Comparison of ENCODE assay signal across 23 cellular contexts in the genomic region with DNA sequence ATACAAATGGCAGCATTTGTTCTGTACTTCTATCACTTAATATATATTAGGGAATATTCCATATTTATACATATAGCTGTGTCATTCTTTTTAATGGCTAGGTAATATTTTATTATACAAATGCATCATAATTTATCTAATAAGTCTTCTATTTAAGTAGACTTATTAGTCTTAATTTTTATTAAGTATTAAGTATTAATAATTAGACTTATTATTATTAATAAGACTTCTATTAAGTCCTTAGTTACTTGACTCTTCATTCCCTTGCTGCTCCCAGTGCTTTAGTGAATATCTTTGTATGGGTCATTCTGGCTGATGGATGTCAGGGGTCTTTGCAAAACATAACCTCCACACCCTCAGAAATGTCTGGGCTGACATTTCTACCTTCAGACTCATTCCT. TPM values are rescaled to one million over a fixed set of nuclear protein-coding genes. Genes with fewer than 3 reads are reported as not detected.
DNase-seq lines count a peak whose midpoint lies in the region; ATAC-seq, FAIRE-seq and TF ChIP-seq lines count a peak whose summit lies in the region.
"Had no signal": no experiment of that assay in that cellular context is flagged by ENCODE, and none has a peak within 500 bp of the region (broad histone marks: within the 10 kb centered on the region; RNA-seq: fewer than 3 reads in every experiment).

No MANE protein-coding gene starts in this region.

- H3K9me3 ChIP-seq in K562 (replicated peaks; ENCODE audit: control insufficient read depth, insufficient read depth, low read depth, low read length) (no peaks in the 10 kb centered on the region), osteoblast (ENCODE audit: low read depth, low read length) (no peaks in the 10 kb centered on the region)
- H3K9me3 ChIP-seq: BE2C, BLaER1 had no signal

- H3K9me1 ChIP-seq in K562 (ENCODE audit: control insufficient read depth, insufficient read depth, low read length): no peaks in the 10 kb centered on the region

- TF ChIP-seq EP300 in K562 (IDR thresholded peaks at IDR 0.05; ENCODE audit: low read length): no peak

- H2AFZ ChIP-seq in K562 (ENCODE audit: low read depth, low read length): no peak overlapping the region
- H2AFZ ChIP-seq in osteoblast (ENCODE audit: low read length): no peak overlapping the region

- H3K4me1 ChIP-seq in K562 (replicated peaks in 1 of 2; ENCODE audit: control insufficient read depth in 2 of 2, insufficient read depth in 2 of 2, low read length in 2 of 2) (peaks cover 24 to 28% of the 10 kb centered on the region in 2 experiments), osteoblast (ENCODE audit: insufficient read depth, low read length) (no peaks in the 10 kb centered on the region)
- H3K4me1 ChIP-seq: BE2C had no signal

- POLR2A ChIA-PET in K562 (lab: Yijun Ruan, JAX): interaction anchor here (0.7 kb wide), 1 partner anchor 27 kb away, joined by 5 read pairs; no protein-coding TSS in a partner anchor

- H3K9ac ChIP-seq in K562 (ENCODE audit: insufficient read depth in 1 of 2, low read depth in 2 of 2, low read length in 2 of 2): no peak overlapping the region
- H3K9ac ChIP-seq: BLaER1 had no signal

- CTCF ChIA-PET in K562 (lab: Yijun Ruan, JAX; ENCODE audit: low intra/inter-chr PET ratio): no interaction called here

- no peaks in the 10 kb centered on the region for H4K20me1 ChIP-seq in K562 (replicated peaks; ENCODE audit: control insufficient read depth, insufficient read depth, low read length)
- H4K20me1 ChIP-seq in osteoblast (ENCODE audit: insufficient read depth, low read length): no peaks in the 10 kb centered on the region
- H4K20me1 ChIP-seq: BLaER1 had no signal

- no peaks in the 10 kb centered on the region for H3K27me3 ChIP-seq in K562 (ENCODE audit: control insufficient read depth in 2 of 2, insufficient read depth in 2 of 2, low read length in 2 of 2)
- peaks cover 5% of the 10 kb centered on the region for H3K27me3 ChIP-seq in osteoblast (ENCODE audit: insufficient read depth, low read length)
- H3K27me3 ChIP-seq: BE2C had no signal

- H3K27ac ChIP-seq in K562 (ENCODE audit: extremely low read depth, low read depth, low read length) (no peak overlapping the region), osteoblast (ENCODE audit: low read depth, low read length) (no peak overlapping the region)
- H3K27ac ChIP-seq: 22Rv1, BLaER1 had no signal

- in situ Hi-C loops in K562 (cut with MboI): no loop called here

- no TSS peak for BruUV-seq in K562 (replicated peaks; lab: Mats Ljungman, UMichigan)

- no peak for TF ChIP-seq POLR2A in K562 (conservative IDR thresholded peaks at IDR 0.05)

- no peak for DNase-seq in K562 (ENCODE audit: extremely low read depth in 1 of 4, low spot score in 3 of 4)
- DNase-seq in osteoblast (ENCODE audit: insufficient read length, low spot score, missing footprints): peak; percentile 37
- DNase-seq in GF-D8 (lab: John Stamatoyannopoulos, UW): no peak
- DNase-seq: ACHN; BE2C; C1 segment of cervical spinal cord; CD4-positive, alpha-beta memory T cell; CD4-positive, CD25-positive, alpha-beta regulatory T cell; CD8-positive, alpha-beta memory T cell; COR-L47; DMS79 treated with DMSO at 0.1 percent for 48 hours had no signal

- H3K79me2 ChIP-seq in K562 (ENCODE audit: control insufficient read depth, insufficient read depth, low read length) (no peaks in the 10 kb centered on the region), osteoblast (ENCODE audit: insufficient read depth, low read length) (no peaks in the 10 kb centered on the region)

- H3K4me2 ChIP-seq in K562 (ENCODE audit: insufficient read depth, low read length) (no peak overlapping the region), osteoblast (ENCODE audit: insufficient read depth, low read length) (no peak overlapping the region)

- intact Hi-C loops in K562 (cut with micrococcal nuclease): no loop called here

- H3K36me3 ChIP-seq in K562 (ENCODE audit: control insufficient read depth, insufficient read depth, low read length) (no peaks in the 10 kb centered on the region), osteoblast (ENCODE audit: insufficient read depth, low read length) (no peaks in the 10 kb centered on the region)
- H3K36me3 ChIP-seq: BE2C, BLaER1 had no signal

- TF ChIP-seq CTCF in K562 (IDR thresholded peaks at IDR 0.05 in 2 of 3, conservative IDR thresholded peaks at IDR 0.05 in 1 of 3; ENCODE audit: insufficient read depth in 2 of 3, low read depth in 1 of 3, low read length in 3 of 3) (no peak), osteoblast (IDR thresholded peaks at IDR 0.05; ENCODE audit: extremely low read depth, low read depth, low read length) (no peak)

- no peak for TF ChIP-seq RAD21 in K562 (CRISPR knock-in tag; conservative IDR thresholded peaks at IDR 0.05 in 1 of 2, IDR thresholded peaks at IDR 0.05 in 1 of 2)

- ATAC-seq in K562: no peak
- no peak for ATAC-seq in GM18858 (IDR thresholded peaks at IDR 0.05; ENCODE audit: unreplicated experiment)
- ATAC-seq: GM12878 had no signal

- H3K4me3 ChIP-seq in K562: no peak overlapping the region
- no peak overlapping the region for H3K4me3 ChIP-seq in osteoblast (ENCODE audit: insufficient read depth, low read length)
- H3K4me3 ChIP-seq: BLaER1, GM12878 had no signal

- peak; percentile 23 for FAIRE-seq in A204.1 (lab: Jason Lieb, UNC)
- FAIRE-seq in K562 (lab: Jason Lieb, UNC): no peak
- FAIRE-seq: G401.6, GM12878, GM12892, GM18507, GM19239 had no signal

TF ChIP-seq in K562, 482 proteins besides CTCF, POLR2A, EP300 and RAD21 (continues in another document):
- TF ChIP-seq FOS (IDR thresholded peaks at IDR 0.05; ENCODE audit: extremely low read depth, insufficient read length) (no peak), TCF7L2 (IDR thresholded peaks at IDR 0.05; ENCODE audit: low read depth, low read length) (no peak), ZNF655 (CRISPR knock-in tag; IDR thresholded peaks at IDR 0.05) (no peak), SMARCE1 (IDR thresholded peaks at IDR 0.05) (no peak), MCM3 (IDR thresholded peaks at IDR 0.05) (no peak)

RNA-seq across cellular contexts. Expression of gene EN1, which starts 35.9 kb away (rescaled TPM):
- total RNA-seq in K562 (2011; cell fraction: chromatin; rRNA removed; ENCODE audit: low replicate concordance): 1.1 TPM in 1 of 2 replicates, not detected in the other
- total RNA-seq in K562 (2011; cell fraction: nucleolus; rRNA removed): 0.67 TPM in 1 of 2 replicates, not detected in the other
- total RNA-seq in K562 (2011; cell fraction: nucleoplasm; rRNA removed): not detected in 2 replicates
- total RNA-seq in K562 (2014; rRNA removed): 1.5 and 1.9 TPM in 2 replicates
- 0.64 and 0.76 TPM in 2 replicates for total RNA-seq in K562 (2014; rRNA removed; fragmentation: Illumina TruSeq; extraction: Trizol)
- 0.51 and 0.75 TPM in 2 replicates for total RNA-seq in K562 (2015; rRNA removed; fragmentation: Illumina TruSeq; extraction: Trizol)
- 2.0 and 2.5 TPM in 2 replicates for total RNA-seq in K562 (2021)
- polyA plus RNA-seq in K562 (2011; rRNA removed): 0.03 and 0.06 TPM in 2 replicates
- polyA plus RNA-seq in K562 (2011; cell fraction: cytosol; rRNA removed): 0.09 TPM in 1 of 2 replicates, not detected in the other
- polyA plus RNA-seq in K562 (2011; cell fraction: nucleus; rRNA removed): 0.28 TPM in 1 of 2 replicates, not detected in the other
- 1.0 and 2.5 TPM in 2 replicates for polyA plus RNA-seq in K562 (2012)
- polyA plus RNA-seq in K562 (2014; fragmentation: Illumina TruSeq; extraction: Trizol): 0.95 and 0.98 TPM in 2 replicates
- polyA plus RNA-seq in K562 (2014; fragmentation: Nextera tagmentation; extraction: Ambion mirVana): under 1 TPM; 0.06 to 0.10 TPM
- polyA plus RNA-seq in K562 (2014; rRNA removed): 0.46 and 1.1 TPM in 2 replicates
- 0.30 and 0.32 TPM in 2 replicates for polyA minus RNA-seq in K562 (2011; rRNA and poly(A)+ RNA removed)
- 0.29 TPM in 1 of 2 replicates, not detected in the other for polyA minus RNA-seq in K562 (2011; cell fraction: cytosol; rRNA and poly(A)+ RNA removed)
- 0.40 and 0.89 TPM in 2 replicates for polyA minus RNA-seq in K562 (2011; cell fraction: nucleus; rRNA and poly(A)+ RNA removed)
- 0.29 and 0.72 TPM in 2 replicates for total RNA-seq in osteoblast
- total RNA-seq: A673; CD4-positive, alpha-beta memory T cell; CD4-positive, CD25-positive, alpha-beta regulatory T cell; CD8-positive, alpha-beta memory T cell; GM12878 had no signal
- polyA plus RNA-seq: AG04450; CD14-positive monocyte; CD4-positive, alpha-beta memory T cell; CD4-positive, CD25-positive, alpha-beta regulatory T cell; CD8-positive, alpha-beta memory T cell; GM12878 had no signal
